1 cellular context compared by ENCODE assay signal in the genomic region with DNA sequence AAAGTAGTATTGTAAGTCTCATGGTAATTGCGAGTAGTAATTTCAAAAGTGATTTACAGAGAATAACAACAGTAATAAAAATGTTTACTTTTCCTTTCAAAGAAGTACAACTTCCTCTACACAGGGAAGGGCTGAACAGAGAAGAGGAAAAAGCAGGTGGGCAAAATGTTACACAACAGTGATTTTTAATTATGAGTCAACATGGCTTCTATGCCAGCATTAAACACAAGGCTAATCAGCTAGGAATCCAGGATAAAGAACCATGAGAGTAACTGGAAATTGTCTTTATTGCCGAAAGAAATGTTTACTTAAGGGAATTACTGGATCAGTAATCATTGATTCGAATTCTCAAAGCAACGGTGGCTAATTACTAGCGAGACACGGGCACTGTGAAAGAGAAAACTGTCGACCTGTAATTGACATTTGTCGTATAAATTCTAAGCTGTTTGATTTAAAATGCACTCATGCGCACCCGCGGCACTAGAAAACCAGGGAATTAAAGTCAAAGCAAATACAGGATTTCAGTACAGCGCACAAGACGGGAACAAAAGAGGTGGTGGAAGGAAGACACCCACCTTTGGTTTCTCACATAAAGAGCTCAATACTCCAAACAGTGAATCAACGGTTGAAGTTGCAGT.
A peak's percentile ranks its signal among the peaks of the same experiment; 100 is the strongest.
TF ChIP-seq lines count a peak whose summit lies in the region.

No MANE protein-coding gene starts in this region.

TF ChIP-seq in GM12878, 131 proteins besides CTCF, POLR2A, EP300 and RAD21:
- TF ChIP-seq, protein P1, sequence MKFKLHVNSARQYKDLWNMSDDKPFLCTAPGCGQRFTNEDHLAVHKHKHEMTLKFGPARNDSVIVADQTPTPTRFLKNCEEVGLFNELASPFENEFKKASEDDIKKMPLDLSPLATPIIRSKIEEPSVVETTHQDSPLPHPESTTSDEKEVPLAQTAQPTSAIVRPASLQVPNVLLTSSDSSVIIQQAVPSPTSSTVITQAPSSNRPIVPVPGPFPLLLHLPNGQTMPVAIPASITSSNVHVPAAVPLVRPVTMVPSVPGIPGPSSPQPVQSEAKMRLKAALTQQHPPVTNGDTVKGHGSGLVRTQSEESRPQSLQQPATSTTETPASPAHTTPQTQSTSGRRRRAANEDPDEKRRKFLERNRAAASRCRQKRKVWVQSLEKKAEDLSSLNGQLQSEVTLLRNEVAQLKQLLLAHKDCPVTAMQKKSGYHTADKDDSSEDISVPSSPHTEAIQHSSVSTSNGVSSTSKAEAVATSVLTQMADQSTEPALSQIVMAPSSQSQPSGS (IDR thresholded peaks at IDR 0.05; ENCODE audit: low read length): 0 out of 2 replicates have a peak, but pooled peaks have one; percentile 12
- TF ChIP-seq JUNB (IDR thresholded peaks at IDR 0.05): peak; percentile 55; the same call in 1 of the 2 replicates
- TF ChIP-seq BACH1 (IDR thresholded peaks at IDR 0.05; ENCODE audit: borderline replicate concordance): no peak
- peak in 1 of 2 experiments; percentile 38; a peak in 1 of 4 replicates for TF ChIP-seq ETV6 (conservative IDR thresholded peaks at IDR 0.05 in 1 of 2, IDR thresholded peaks at IDR 0.05 in 1 of 2; ENCODE audit: borderline replicate concordance in 1 of 2, low read depth in 1 of 2)
- TF ChIP-seq, protein P2, sequence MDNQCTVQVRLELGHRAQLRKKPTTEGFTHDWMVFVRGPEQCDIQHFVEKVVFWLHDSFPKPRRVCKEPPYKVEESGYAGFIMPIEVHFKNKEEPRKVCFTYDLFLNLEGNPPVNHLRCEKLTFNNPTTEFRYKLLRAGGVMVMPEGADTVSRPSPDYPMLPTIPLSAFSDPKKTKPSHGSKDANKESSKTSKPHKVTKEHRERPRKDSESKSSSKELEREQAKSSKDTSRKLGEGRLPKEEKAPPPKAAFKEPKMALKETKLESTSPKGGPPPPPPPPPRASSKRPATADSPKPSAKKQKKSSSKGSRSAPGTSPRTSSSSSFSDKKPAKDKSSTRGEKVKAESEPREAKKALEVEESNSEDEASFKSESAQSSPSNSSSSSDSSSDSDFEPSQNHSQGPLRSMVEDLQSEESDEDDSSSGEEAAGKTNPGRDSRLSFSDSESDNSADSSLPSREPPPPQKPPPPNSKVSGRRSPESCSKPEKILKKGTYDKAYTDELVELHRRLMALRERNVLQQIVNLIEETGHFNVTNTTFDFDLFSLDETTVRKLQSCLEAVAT (IDR thresholded peaks at IDR 0.05): 0 out of 2 replicates have a peak, but pooled peaks have one; percentile 37
